ENCODE assay signal across 9 cellular contexts in genomic region chr6:73728548-73729205, GRCh38. TPM values are rescaled to one million over a fixed set of nuclear protein-coding genes. Genes with fewer than 3 reads are reported as not detected.
DNase-seq lines count a peak whose midpoint lies in the region; ATAC-seq and TF ChIP-seq lines count a peak whose summit lies in the region.
"Had no signal": no experiment of that assay in that cellular context is flagged by ENCODE, and none has a peak within 500 bp of the region (broad histone marks: within the 10 kb centered on the region; RNA-seq: fewer than 3 reads in every experiment).

No MANE protein-coding gene starts in this region.

- H3K4me3 Mint-ChIP-seq in activated naive CD4-positive, alpha-beta T cell treated with anti-CD3 and anti-CD28 coated beads, Interleukin-2, amount 50 U/mL, for 24 hours = peak overlapping the region; percentile 31
- H3K4me3 Mint-ChIP-seq in activated naive CD4-positive, alpha-beta T cell treated with anti-CD3 and anti-CD28 coated beads, Interleukin-2, amount 10 ng/mL, durations not matched to agents 7 days and 5 days = no peak overlapping the region
- no peak overlapping the region for H3K4me3 Mint-ChIP-seq in T-helper 2 cell treated with Interferon-gamma antibody and Interleukin-4, amounts not matched to agents 5 μg/mL and 100 μg/mL, for 36 hours
- H3K4me3 Mint-ChIP-seq in CD8-positive, alpha-beta T cell = no peak overlapping the region

- H3K9me3 ChIP-seq in upper lobe of right lung = no peaks in the 10 kb centered on the region
- H3K9me3 ChIP-seq in CD8-positive, alpha-beta T cell (ENCODE audit: low read length) = no peaks in the 10 kb centered on the region
- H3K9me3 ChIP-seq: BLaER1 had no signal

- no peaks in the 10 kb centered on the region for H3K27me3 ChIP-seq in upper lobe of right lung
- no peaks in the 10 kb centered on the region for H3K27me3 ChIP-seq in CD8-positive, alpha-beta T cell (ENCODE audit: insufficient read depth, low read length)
- H3K27me3 ChIP-seq: BLaER1 had no signal

- H3K4me1 Mint-ChIP-seq in activated naive CD4-positive, alpha-beta T cell treated with anti-CD3 and anti-CD28 coated beads, Interleukin-2, amount 50 U/mL, for 24 hours = peaks cover 24% of the 10 kb centered on the region
- peaks cover 15% of the 10 kb centered on the region for H3K4me1 Mint-ChIP-seq in activated naive CD4-positive, alpha-beta T cell treated with anti-CD3 and anti-CD28 coated beads, Interleukin-2, amount 10 ng/mL, durations not matched to agents 7 days and 5 days
- H3K4me1 Mint-ChIP-seq in T-helper 2 cell treated with Interferon-gamma antibody and Interleukin-4, amounts not matched to agents 5 μg/mL and 100 μg/mL, for 36 hours (ENCODE audit: low read depth) = peaks cover 28% of the 10 kb centered on the region
- peaks cover 4% of the 10 kb centered on the region for H3K4me1 Mint-ChIP-seq in CD8-positive, alpha-beta T cell (ENCODE audit: low read depth)

- peak; percentile 65 for ATAC-seq in HG03060 (IDR thresholded peaks at IDR 0.05; ENCODE audit: low read depth, unreplicated experiment)
- peak; percentile 55 for ATAC-seq in upper lobe of right lung
- no peak for ATAC-seq in CD8-positive, alpha-beta T cell

- H3K4me3 ChIP-seq in upper lobe of right lung = no peak overlapping the region
- H3K4me3 ChIP-seq in CD8-positive, alpha-beta T cell (ENCODE audit: low read depth, low read length) = no peak overlapping the region
- H3K4me3 ChIP-seq: BLaER1 had no signal

- DNase-seq in activated naive CD4-positive, alpha-beta T cell treated with anti-CD3 and anti-CD28 coated beads, Interleukin-2, amount 10 ng/mL, durations not matched to agents 7 days and 5 days = no peak
- peak; percentile 72 for DNase-seq in T-helper 2 cell treated with Interferon-gamma antibody and Interleukin-4, amounts not matched to agents 5 μg/mL and 100 μg/mL, for 36 hours (ENCODE audit: low spot score)
- DNase-seq in upper lobe of right lung (no peak), NCI-H2227 treated with DMSO at 0.1 percent for 48 hours (lab: John Stamatoyannopoulos, UW) (no peak), OCI-M2 (lab: John Stamatoyannopoulos, UW; ENCODE audit: unreplicated experiment) (no peak)
- no peak for DNase-seq in CD8-positive, alpha-beta T cell

- POLR2A ChIA-PET in CD8-positive, alpha-beta T cell (lab: Charles Lee) = no interaction called here

- H3K27ac Mint-ChIP-seq in activated naive CD4-positive, alpha-beta T cell treated with anti-CD3 and anti-CD28 coated beads, Interleukin-2, amount 50 U/mL, for 24 hours = peak overlapping the region; percentile 95
- H3K27ac Mint-ChIP-seq in activated naive CD4-positive, alpha-beta T cell treated with anti-CD3 and anti-CD28 coated beads, Interleukin-2, amount 10 ng/mL, durations not matched to agents 7 days and 5 days = no peak overlapping the region
- peak overlapping the region; percentile 49 for H3K27ac Mint-ChIP-seq in T-helper 2 cell treated with Interferon-gamma antibody and Interleukin-4, amounts not matched to agents 5 μg/mL and 100 μg/mL, for 36 hours
- no peak overlapping the region for H3K27ac Mint-ChIP-seq in CD8-positive, alpha-beta T cell

- CTCF ChIA-PET in activated naive CD4-positive, alpha-beta T cell treated with anti-CD3 and anti-CD28 coated beads, Interleukin-2, amount 10 ng/mL, durations not matched to agents 7 days and 5 days (lab: Charles Lee) = interaction anchor here (1.2 to 6.0 kb wide), 3 partner anchors 10 to 54 kb away, joined by 3 to 126 read pairs (median 7); no protein-coding TSS in a partner anchor
- CTCF ChIA-PET in CD8-positive, alpha-beta T cell (lab: Charles Lee) = no interaction called here

- no peaks in the 10 kb centered on the region for H3K9me3 Mint-ChIP-seq in activated naive CD4-positive, alpha-beta T cell treated with anti-CD3 and anti-CD28 coated beads, Interleukin-2, amount 50 U/mL, for 24 hours
- no peaks in the 10 kb centered on the region for H3K9me3 Mint-ChIP-seq in activated naive CD4-positive, alpha-beta T cell treated with anti-CD3 and anti-CD28 coated beads, Interleukin-2, amount 10 ng/mL, durations not matched to agents 7 days and 5 days
- no peaks in the 10 kb centered on the region for H3K9me3 Mint-ChIP-seq in T-helper 2 cell treated with Interferon-gamma antibody and Interleukin-4, amounts not matched to agents 5 μg/mL and 100 μg/mL, for 36 hours
- H3K9me3 Mint-ChIP-seq in CD8-positive, alpha-beta T cell = no peaks in the 10 kb centered on the region

- H3K36me3 ChIP-seq in upper lobe of right lung = peaks cover 3% of the 10 kb centered on the region
- H3K36me3 ChIP-seq in CD8-positive, alpha-beta T cell (ENCODE audit: insufficient read depth, low read length) = no peaks in the 10 kb centered on the region
- H3K36me3 ChIP-seq: BLaER1 had no signal

- peaks cover 4% of the 10 kb centered on the region for H3K36me3 Mint-ChIP-seq in activated naive CD4-positive, alpha-beta T cell treated with anti-CD3 and anti-CD28 coated beads, Interleukin-2, amount 50 U/mL, for 24 hours
- H3K36me3 Mint-ChIP-seq in activated naive CD4-positive, alpha-beta T cell treated with anti-CD3 and anti-CD28 coated beads, Interleukin-2, amount 10 ng/mL, durations not matched to agents 7 days and 5 days = no peaks in the 10 kb centered on the region
- H3K36me3 Mint-ChIP-seq in T-helper 2 cell treated with Interferon-gamma antibody and Interleukin-4, amounts not matched to agents 5 μg/mL and 100 μg/mL, for 36 hours (ENCODE audit: low read depth) = peaks cover 24% of the 10 kb centered on the region
- no peaks in the 10 kb centered on the region for H3K36me3 Mint-ChIP-seq in CD8-positive, alpha-beta T cell

- H3K27me3 Mint-ChIP-seq in activated naive CD4-positive, alpha-beta T cell treated with anti-CD3 and anti-CD28 coated beads, Interleukin-2, amount 50 U/mL, for 24 hours = no peaks in the 10 kb centered on the region
- H3K27me3 Mint-ChIP-seq in activated naive CD4-positive, alpha-beta T cell treated with anti-CD3 and anti-CD28 coated beads, Interleukin-2, amount 10 ng/mL, durations not matched to agents 7 days and 5 days = no peaks in the 10 kb centered on the region
- no peaks in the 10 kb centered on the region for H3K27me3 Mint-ChIP-seq in T-helper 2 cell treated with Interferon-gamma antibody and Interleukin-4, amounts not matched to agents 5 μg/mL and 100 μg/mL, for 36 hours (ENCODE audit: low read depth)
- no peaks in the 10 kb centered on the region for H3K27me3 Mint-ChIP-seq in CD8-positive, alpha-beta T cell (ENCODE audit: low read depth)

- no peak overlapping the region for H3K27ac ChIP-seq in upper lobe of right lung
- H3K27ac ChIP-seq in CD8-positive, alpha-beta T cell (ENCODE audit: low read depth, low read length) = no peak overlapping the region
- H3K27ac ChIP-seq: BLaER1 had no signal

- intact Hi-C loops in upper lobe of right lung (cut with DNase I) = no loop called here
- intact Hi-C loops in CD8-positive, alpha-beta T cell (cut with DNase I, micrococcal nuclease) = no loop called here

- no peak for TF ChIP-seq CTCF in upper lobe of right lung (IDR thresholded peaks at IDR 0.05)
- no peak for TF ChIP-seq CTCF in CD8-positive, alpha-beta T cell (IDR thresholded peaks at IDR 0.05)

- H3K4me1 ChIP-seq in upper lobe of right lung = no peaks in the 10 kb centered on the region
- H3K4me1 ChIP-seq in CD8-positive, alpha-beta T cell (ENCODE audit: insufficient read depth, low read length) = no peaks in the 10 kb centered on the region

RNA-seq across cellular contexts. Expression of gene CD109, which starts 32.7 kb away (rescaled TPM):
- 22.1 TPM for total RNA-seq in upper lobe of right lung
- total RNA-seq in CD8-positive, alpha-beta T cell = under 1 TPM; 0.11 to 0.25 TPM

Comparison
In these comparisons a context has a peak if more than half of its experiments do, and no peak if none do; other contexts are left out.
1. H3K27ac Mint-ChIP-seq: peak in activated naive CD4-positive, alpha-beta T cell treated with anti-CD3 and anti-CD28 coated beads, Interleukin-2, amount 50 U/mL, for 24 hours (single experiment) and T-helper 2 cell treated with Interferon-gamma antibody and Interleukin-4, amounts not matched to agents 5 μg/mL and 100 μg/mL, for 36 hours (single experiment); none in activated naive CD4-positive, alpha-beta T cell treated with anti-CD3 and anti-CD28 coated beads, Interleukin-2, amount 10 ng/mL, durations not matched to agents 7 days and 5 days (single experiment) and CD8-positive, alpha-beta T cell (single experiment).
2. RNA of gene CD109, which starts 32.7 kb away (total RNA-seq): 22.1 TPM in upper lobe of right lung (single experiment); 0.11 to 0.25 TPM in CD8-positive, alpha-beta T cell; every median in the first group is over 10 times any median in the second.